Comparison of ENCODE assay signal across 8 cellular contexts in the genomic region with DNA sequence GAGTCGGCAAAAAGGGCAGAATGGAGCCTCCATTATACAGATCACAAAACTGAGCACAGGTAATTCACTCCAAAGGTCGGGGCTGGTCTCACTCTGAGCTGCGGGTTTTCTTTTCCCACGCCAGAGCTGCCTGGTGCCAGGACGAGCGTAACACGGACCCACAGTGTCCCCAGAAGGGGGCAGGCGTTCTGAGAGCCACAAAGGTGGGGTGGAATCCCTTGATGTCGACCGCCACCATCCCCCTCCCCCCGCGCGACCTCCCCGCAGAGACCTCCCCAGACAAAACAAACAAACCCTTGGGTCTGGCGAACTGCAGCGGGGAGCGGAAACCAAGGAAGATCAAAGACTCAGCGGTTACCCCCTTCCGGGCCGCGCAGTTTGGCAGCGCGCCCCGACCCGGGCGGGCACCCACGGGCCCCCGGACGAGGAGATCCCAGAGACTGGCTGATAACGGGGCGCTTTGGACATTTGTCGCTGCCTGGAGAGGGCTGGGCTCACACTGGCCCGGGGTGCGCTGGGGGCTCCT. TPM values are rescaled to one million over a fixed set of nuclear protein-coding genes. Genes with fewer than 3 reads are reported as not detected.
DNase-seq lines count a peak whose midpoint lies in the region; ATAC-seq and TF ChIP-seq lines count a peak whose summit lies in the region.

No MANE protein-coding gene starts in this region.

- H3K4me3 Mint-ChIP-seq in central memory CD8-positive, alpha-beta T cell = peak overlapping the region; percentile 90

- H3K4me3 ChIP-seq in MM.1S (ENCODE audit: low read length) (peak overlapping the region; percentile 79), lung (peak overlapping the region; percentile 9)

- H3K9ac ChIP-seq in MM.1S (ENCODE audit: low read length) = no peak overlapping the region

- H3K9me2 ChIP-seq in MM.1S (replicated peaks; ENCODE audit: insufficient read depth, low read length) = no peaks in the 10 kb centered on the region

- no peaks in the 10 kb centered on the region for H4K20me1 ChIP-seq in MM.1S (ENCODE audit: insufficient read depth, low read length)

- H3K27me3 Mint-ChIP-seq in central memory CD8-positive, alpha-beta T cell = no peaks in the 10 kb centered on the region

- H3K36me3 ChIP-seq in MM.1S (replicated peaks; ENCODE audit: insufficient read depth, low read length) = no peaks in the 10 kb centered on the region
- no peaks in the 10 kb centered on the region for H3K36me3 ChIP-seq in lung (ENCODE audit: control insufficient read depth in 2 of 2, insufficient read depth in 2 of 2, low read length in 2 of 2)

- DNase-seq in NCI-H526 (lab: John Stamatoyannopoulos, UW) (peak; percentile 0 to 33), NCI-H526 treated with DMSO at 0.1 percent for 48 hours (lab: John Stamatoyannopoulos, UW) (no peak), MM.1S (peak; percentile 69), lung (ENCODE audit: low spot score) (no peak), epidermal melanocyte (ENCODE audit: insufficient read length, low spot score) (no peak)
- peak; percentile 72 to 87 for DNase-seq in central memory CD8-positive, alpha-beta T cell (ENCODE audit: low spot score in 2 of 2)
- DNase-seq in stimulated activated CD8-positive, alpha-beta memory T cell treated with anti-CD3 and anti-CD28 coated beads, Interleukin-15, amount 100 ng/mL, for 24 hours (ENCODE audit: low read depth) = peak; percentile 32

- no peaks in the 10 kb centered on the region for H3F3A ChIP-seq in MM.1S (ENCODE audit: insufficient read depth, low read length)

- H3K4me1 ChIP-seq in MM.1S (ENCODE audit: low read length) = no peaks in the 10 kb centered on the region
- no peaks in the 10 kb centered on the region for H3K4me1 ChIP-seq in lung (ENCODE audit: control insufficient read depth in 2 of 2, insufficient read depth in 2 of 2, low read length in 2 of 2)

- peaks cover 33% of the 10 kb centered on the region for H3K27me3 ChIP-seq in MM.1S (replicated peaks; ENCODE audit: insufficient read depth, low read length)
- no peaks in the 10 kb centered on the region for H3K27me3 ChIP-seq in lung (ENCODE audit: control insufficient read depth, insufficient read depth)

- H3K79me2 ChIP-seq in MM.1S (ENCODE audit: low read length) = no peaks in the 10 kb centered on the region

- H3K36me3 Mint-ChIP-seq in central memory CD8-positive, alpha-beta T cell (ENCODE audit: insufficient read depth) = peaks cover 12% of the 10 kb centered on the region

- H3K27ac Mint-ChIP-seq in central memory CD8-positive, alpha-beta T cell (ENCODE audit: low read depth) = peak overlapping the region; percentile 97

- 2% methylated on average over 34 of the region's 34 CpGs for WGBS in lung, 2 donors

- TF ChIP-seq CTCF in MM.1S (IDR thresholded peaks at IDR 0.05; ENCODE audit: low read length) = peak; percentile 49
- TF ChIP-seq CTCF in lung (IDR thresholded peaks at IDR 0.05; ENCODE audit: control extremely low read depth, extremely low read depth) = no peak

- H3K27ac ChIP-seq in MM.1S (ENCODE audit: low read length) (no peak overlapping the region), lung (ENCODE audit: low read depth in 1 of 2, low read length in 1 of 2) (no peak overlapping the region)

- ATAC-seq in activated CD4-positive, CD25-positive, alpha-beta regulatory T cell treated with anti-CD3 and anti-CD28 coated beads, Interleukin-2, amount 50 U/mL, for 24 hours = peak; percentile 55 to 57
- peak; percentile 83 for ATAC-seq in central memory CD8-positive, alpha-beta T cell (replicated peaks; ENCODE audit: extremely low read depth, poor library complexity, severe bottlenecking)
- no peak for ATAC-seq in lung (ENCODE audit: insufficient read depth, low FRiP score)

- no peaks in the 10 kb centered on the region for H3K9me3 Mint-ChIP-seq in central memory CD8-positive, alpha-beta T cell

- H3K4me2 ChIP-seq in MM.1S (ENCODE audit: low read depth, low read length) = peak overlapping the region; percentile 83

- H3K4me1 Mint-ChIP-seq in central memory CD8-positive, alpha-beta T cell = peaks cover 23% of the 10 kb centered on the region

- peak overlapping the region; percentile 91 for H2AFZ ChIP-seq in MM.1S (ENCODE audit: low read length)

- H3K9me3 ChIP-seq in MM.1S (replicated peaks; ENCODE audit: insufficient read depth, low read length) (no peaks in the 10 kb centered on the region), lung (ENCODE audit: control insufficient read depth in 2 of 2, insufficient read depth in 1 of 2, low read length in 1 of 2) (peaks cover 0 to 5% of the 10 kb centered on the region in 2 donors)

RNA-seq across cellular contexts. Expression of a gene that starts 0.8 kb away (rescaled TPM):
- 10 to 100 TPM; 12.6 to 14.1 TPM for total RNA-seq in lung
- 1 to 10 TPM; 2.3 to 3.3 TPM for polyA plus RNA-seq in lung

Comparison
In these comparisons a context has a peak if more than half of its experiments do, and no peak if none do; other contexts are left out.
1. DNase-seq: peak in NCI-H526 (2 of 2), MM.1S (single experiment), central memory CD8-positive, alpha-beta T cell (2 of 2) and stimulated activated CD8-positive, alpha-beta memory T cell treated with anti-CD3 and anti-CD28 coated beads, Interleukin-15, amount 100 ng/mL, for 24 hours (single experiment); none in NCI-H526 treated with DMSO at 0.1 percent for 48 hours (single experiment), lung (single experiment) and epidermal melanocyte (single experiment).